Comparison of ENCODE assay signal across 20 cellular contexts in genomic region chr10:95280637-95281036, GRCh38. TPM values are rescaled to one million over a fixed set of nuclear protein-coding genes. Genes with fewer than 3 reads are reported as not detected.
DNase-seq lines count a peak whose midpoint lies in the region; ATAC-seq, FAIRE-seq and TF ChIP-seq lines count a peak whose summit lies in the region.
"Had no signal": no experiment of that assay in that cellular context is flagged by ENCODE, and none has a peak within 500 bp of the region (broad histone marks: within the 10 kb centered on the region; RNA-seq: fewer than 3 reads in every experiment).

No MANE protein-coding gene starts in this region.

- H2AFZ ChIP-seq in astrocyte (ENCODE audit: low read depth, low read length): no peak overlapping the region

- TF ChIP-seq CTCF in astrocyte (IDR thresholded peaks at IDR 0.05; ENCODE audit: insufficient read depth, low read depth, low read length) (no peak), glutamatergic neuron (IDR thresholded peaks at IDR 0.05; ENCODE audit: partially characterized antibody, unreplicated experiment) (no peak)

- H3K27ac ChIP-seq in BLaER1: no peak overlapping the region
- H3K27ac ChIP-seq in astrocyte (ENCODE audit: low read depth, low read length): no peak overlapping the region
- peak overlapping the region; percentile 31 for H3K27ac ChIP-seq in skeletal muscle tissue (ENCODE audit: low read depth, low read length)
- H3K27ac ChIP-seq: pancreas had no signal

- H3K9me3 ChIP-seq in BLaER1 (peaks cover 7% of the 10 kb centered on the region; the same call in 1 of the 2 replicates), astrocyte (ENCODE audit: insufficient read depth, low read depth, low read length) (no peaks in the 10 kb centered on the region), skeletal muscle tissue (ENCODE audit: control insufficient read depth in 3 of 3, low read length in 3 of 3) (no peaks in the 10 kb centered on the region)
- H3K9me3 ChIP-seq: pancreas had no signal

- H3K27ac Mint-ChIP-seq in astrocyte (ENCODE audit: unreplicated experiment) (peak overlapping the region; percentile 12), glutamatergic neuron (ENCODE audit: unreplicated experiment) (no peak overlapping the region)
- H3K27ac Mint-ChIP-seq in natural killer cell treated with Interleukin-12 subunit alpha and Interleukin-12 subunit beta and Interleukin-15 and Interleukin-18, amount 100 ng/mL, for 72 hours: no peak overlapping the region
- H3K27ac Mint-ChIP-seq: CD4-positive, CD25-positive, alpha-beta regulatory T cell had no signal

- H3K9ac ChIP-seq in BLaER1: no peak overlapping the region
- H3K9ac ChIP-seq in astrocyte (ENCODE audit: low read length): no peak overlapping the region
- no peak overlapping the region for H3K9ac ChIP-seq in skeletal muscle tissue (ENCODE audit: low read depth in 1 of 3, low read length in 3 of 3)

- H3K9me3 Mint-ChIP-seq in astrocyte (ENCODE audit: unreplicated experiment): no peaks in the 10 kb centered on the region
- H3K9me3 Mint-ChIP-seq in natural killer cell treated with Interleukin-12 subunit alpha and Interleukin-12 subunit beta and Interleukin-15 and Interleukin-18, amount 100 ng/mL, for 72 hours: no peaks in the 10 kb centered on the region
- no peaks in the 10 kb centered on the region for H3K9me3 Mint-ChIP-seq in glutamatergic neuron (ENCODE audit: unreplicated experiment)

- H3K27me3 Mint-ChIP-seq in astrocyte (ENCODE audit: low read depth, unreplicated experiment) (no peaks in the 10 kb centered on the region), glutamatergic neuron (ENCODE audit: unreplicated experiment) (peaks cover 3% of the 10 kb centered on the region)
- H3K27me3 Mint-ChIP-seq in natural killer cell treated with Interleukin-12 subunit alpha and Interleukin-12 subunit beta and Interleukin-15 and Interleukin-18, amount 100 ng/mL, for 72 hours: no peaks in the 10 kb centered on the region

- no peak overlapping the region for H3K4me3 Mint-ChIP-seq in astrocyte (ENCODE audit: unreplicated experiment)
- no peak overlapping the region for H3K4me3 Mint-ChIP-seq in natural killer cell treated with Interleukin-12 subunit alpha and Interleukin-12 subunit beta and Interleukin-15 and Interleukin-18, amount 100 ng/mL, for 72 hours
- H3K4me3 Mint-ChIP-seq in glutamatergic neuron (ENCODE audit: unreplicated experiment): no peak overlapping the region
- H3K4me3 Mint-ChIP-seq: CD4-positive, CD25-positive, alpha-beta regulatory T cell had no signal

- H4K20me1 ChIP-seq in BLaER1 (peaks cover 100% of the 10 kb centered on the region), astrocyte (ENCODE audit: insufficient read depth, low read length) (peaks cover 65% of the 10 kb centered on the region)

- peak; percentile 82 for ATAC-seq in left lobe of liver
- no peak for ATAC-seq in GM19023 (IDR thresholded peaks at IDR 0.05; ENCODE audit: unreplicated experiment)
- ATAC-seq in natural killer cell treated with Interleukin-12 subunit alpha and Interleukin-12 subunit beta and Interleukin-15 and Interleukin-18, amount 100 ng/mL, for 72 hours: no peak
- ATAC-seq: left ventricle myocardium superior, pancreas had no signal

- H3K4me2 ChIP-seq in BLaER1 (0 out of 2 replicates have a peak overlapping the region, but pooled peaks have one; percentile 40), astrocyte (ENCODE audit: low read length) (no peak overlapping the region)

- H3K4me1 ChIP-seq in BLaER1 (peaks cover 71% of the 10 kb centered on the region), astrocyte (ENCODE audit: insufficient read depth, low read length) (peaks cover 33% of the 10 kb centered on the region), skeletal muscle tissue (ENCODE audit: control insufficient read depth in 3 of 3, insufficient read depth in 3 of 3, low read length in 3 of 3) (peaks cover 32 to 60% (median 40%) of the 10 kb centered on the region in 3 donors)

- H3K4me1 Mint-ChIP-seq in astrocyte (ENCODE audit: low read depth, unreplicated experiment): peaks cover 70% of the 10 kb centered on the region
- peaks cover 10 to 18% of the 10 kb centered on the region in 2 donors for H3K4me1 Mint-ChIP-seq in natural killer cell treated with Interleukin-12 subunit alpha and Interleukin-12 subunit beta and Interleukin-15 and Interleukin-18, amount 100 ng/mL, for 72 hours (ENCODE audit: low read depth in 2 of 2)
- peaks cover 3% of the 10 kb centered on the region for H3K4me1 Mint-ChIP-seq in glutamatergic neuron (ENCODE audit: low read depth, unreplicated experiment)
- H3K4me1 Mint-ChIP-seq: CD4-positive, CD25-positive, alpha-beta regulatory T cell had no signal

- H3K27me3 ChIP-seq in BLaER1 (no peaks in the 10 kb centered on the region), astrocyte (ENCODE audit: insufficient read depth, low read length) (no peaks in the 10 kb centered on the region), skeletal muscle tissue (ENCODE audit: control insufficient read depth in 3 of 3, insufficient read depth in 3 of 3, low read length in 3 of 3) (no peaks in the 10 kb centered on the region)
- H3K27me3 ChIP-seq: pancreas had no signal

- H3K36me3 Mint-ChIP-seq in astrocyte (ENCODE audit: low read depth, unreplicated experiment) (peaks cover 3% of the 10 kb centered on the region), glutamatergic neuron (ENCODE audit: unreplicated experiment) (no peaks in the 10 kb centered on the region)
- H3K36me3 Mint-ChIP-seq in natural killer cell treated with Interleukin-12 subunit alpha and Interleukin-12 subunit beta and Interleukin-15 and Interleukin-18, amount 100 ng/mL, for 72 hours: no peaks in the 10 kb centered on the region
- H3K36me3 Mint-ChIP-seq: CD4-positive, CD25-positive, alpha-beta regulatory T cell had no signal

- H3K4me3 ChIP-seq in BLaER1 (no peak overlapping the region), astrocyte (ENCODE audit: insufficient read depth, low read depth, low read length) (no peak overlapping the region), skeletal muscle tissue (ENCODE audit: low read length in 3 of 3) (no peak overlapping the region)
- H3K4me3 ChIP-seq: pancreas, skin epidermis had no signal

- DNase-seq in astrocyte (ENCODE audit: low read depth) (no peak), left lobe of liver (ENCODE audit: low spot score) (peak; percentile 73), hypothalamus (lab: John Stamatoyannopoulos, UW) (no peak), glutamatergic neuron (no peak)
- DNase-seq in natural killer cell treated with Interleukin-12 subunit alpha and Interleukin-12 subunit beta and Interleukin-15 and Interleukin-18, amount 100 ng/mL, for 72 hours (ENCODE audit: low spot score): no peak
- DNase-seq: ACHN; activated T-cell treated with anti-CD3 and anti-CD28 coated beads for 4 hours; amygdala; CD4-positive, CD25-positive, alpha-beta regulatory T cell; cerebellar nuclear complex; DMS79; left ventricle myocardium superior; MM.1S; pancreas; RPMI8226; stimulated activated CD4-positive, alpha-beta T cell treated with anti-CD3 and anti-CD28 coated beads, Interleukin-4, amount 100 ng/mL, for 1 hour had no signal

- H3K36me3 ChIP-seq in BLaER1: peaks cover 51% of the 10 kb centered on the region
- no peaks in the 10 kb centered on the region for H3K36me3 ChIP-seq in astrocyte (ENCODE audit: insufficient read depth, low read length)
- no peaks in the 10 kb centered on the region for H3K36me3 ChIP-seq in skeletal muscle tissue (ENCODE audit: control insufficient read depth in 3 of 3, insufficient read depth in 3 of 3, low read length in 3 of 3)
- H3K36me3 ChIP-seq: pancreas had no signal

- peaks cover 87% of the 10 kb centered on the region for H3K79me2 ChIP-seq in astrocyte (ENCODE audit: insufficient read depth, low read length)

- no peak for FAIRE-seq in astrocyte (lab: Jason Lieb, UNC)
- FAIRE-seq: pancreas had no signal

RNA-seq across cellular contexts. Expression of gene PDLIM1, which starts 10.2 kb away (rescaled TPM):
- total RNA-seq in astrocyte (316 and 320 TPM in 2 replicates), left lobe of liver (67.1 TPM), skeletal muscle tissue (9.9 TPM), glutamatergic neuron (ENCODE audit: unreplicated experiment) (6.4 TPM)
- 1 to 10 TPM; 2.7 to 6.8 TPM for total RNA-seq in natural killer cell treated with Interleukin-12 subunit alpha and Interleukin-12 subunit beta and Interleukin-15 and Interleukin-18, amount 100 ng/mL, for 72 hours
